Comparison of ENCODE assay signal across 28 cellular contexts in the genomic region with DNA sequence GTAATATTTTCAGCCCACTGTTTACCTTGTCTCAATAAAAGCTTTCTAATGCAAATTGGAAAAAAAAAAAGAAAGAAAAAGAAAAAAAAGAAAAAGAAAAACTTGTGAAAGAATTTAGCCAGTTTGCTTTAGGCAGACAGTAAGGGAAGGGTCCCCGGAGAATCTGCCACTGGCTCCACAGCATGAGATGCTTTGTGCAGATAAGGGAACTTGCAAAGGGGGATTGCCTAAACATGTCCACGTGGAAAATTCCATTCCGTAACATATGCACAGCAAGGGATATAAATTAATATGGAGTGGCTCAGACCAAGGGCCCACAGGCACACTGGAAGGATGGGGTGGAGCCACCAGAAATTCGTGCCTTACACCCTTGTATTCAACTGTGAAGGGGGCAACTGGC.
"Had no signal": no experiment of that assay in that cellular context is flagged by ENCODE, and none has a peak within 500 bp of the region (broad histone marks: within the 10 kb centered on the region; RNA-seq: fewer than 3 reads in every experiment).

No MANE protein-coding gene starts in this region.

- H3K4me1 ChIP-seq: colonic mucosa, gastroesophageal sphincter, stomach, thyroid gland had no signal

- H3K9me3 Mint-ChIP-seq: activated B cell treated with CpG ODN at 0.5 μM for 24 hours; activated T-cell treated with anti-CD3 and anti-CD28 coated beads, Interleukin-2, amount 50 U/mL, for 72 hours; immature natural killer cell; natural killer cell; stimulated activated memory B cell treated with anti-CD40 and anti-IgM and Interleukin-4, amounts not matched to agents 10 μg/mL and 1 μg/mL and 100 μg/mL, for 72 hours had no signal

- FAIRE-seq: small intestine had no signal

- H3K27me3 Mint-ChIP-seq: progenitor cell of endocrine pancreas had no signal

- DNase-seq: activated B cell treated with CpG ODN at 0.5 μM for 24 hours; activated CD4-positive, alpha-beta T cell treated with anti-CD3 and anti-CD28 coated beads, Interleukin-2, amount 50 U/mL, for 4 hours; activated naive CD4-positive, alpha-beta T cell; activated T-cell treated with anti-CD3 and anti-CD28 coated beads for 4 hours; activated T-cell treated with anti-CD3 and anti-CD28 coated beads, Interleukin-2, amount 50 U/mL, for 72 hours; aorta; cerebellar nuclear complex; colonic mucosa; effector CD8-positive, alpha-beta T cell; erythroblast; hypothalamus; immature natural killer cell; natural killer cell; small intestine; stimulated activated CD4-positive, alpha-beta T cell treated with anti-CD3 and anti-CD28 coated beads, Interleukin-1b, Interleukin-23, amount 100 ng/mL, for 48 hours; stimulated activated CD4-positive, alpha-beta T cell treated with anti-CD3 and anti-CD28 coated beads, Interleukin-4, amount 100 ng/mL, for 4 hours; stimulated activated CD8-positive, alpha-beta memory T cell treated with anti-CD3 and anti-CD28 coated beads, Interleukin-4, amount 100 ng/mL, for 48 hours; stomach; T-helper 2 cell; thyroid gland had no signal

- H3K4me3 Mint-ChIP-seq: activated B cell treated with CpG ODN at 0.5 μM for 24 hours; activated naive CD8-positive, alpha-beta T cell; activated T-cell treated with anti-CD3 and anti-CD28 coated beads, Interleukin-2, amount 50 U/mL, for 72 hours; brain; immature natural killer cell; natural killer cell; stimulated activated memory B cell treated with anti-CD40 and anti-IgM and Interleukin-4, amounts not matched to agents 10 μg/mL and 1 μg/mL and 100 μg/mL, for 72 hours had no signal

- H3K36me3 Mint-ChIP-seq: activated naive CD8-positive, alpha-beta T cell; brain; immature natural killer cell; natural killer cell; stimulated activated memory B cell treated with anti-CD40 and anti-IgM and Interleukin-4, amounts not matched to agents 10 μg/mL and 1 μg/mL and 100 μg/mL, for 72 hours had no signal

- H3K4me1 Mint-ChIP-seq: activated B cell treated with CpG ODN at 0.5 μM for 24 hours; immature natural killer cell; natural killer cell; stimulated activated memory B cell treated with anti-CD40 and anti-IgM and Interleukin-4, amounts not matched to agents 10 μg/mL and 1 μg/mL and 100 μg/mL, for 72 hours had no signal

- H3K36me3 ChIP-seq: cardiac muscle cell, colonic mucosa, gastroesophageal sphincter, neutrophil, stomach, thyroid gland had no signal

- H3K4me3 ChIP-seq: cardiac muscle cell, colonic mucosa, gastroesophageal sphincter, stomach, thyroid gland had no signal

- H3K27ac Mint-ChIP-seq: activated B cell treated with CpG ODN at 0.5 μM for 24 hours; activated naive CD8-positive, alpha-beta T cell; activated T-cell treated with anti-CD3 and anti-CD28 coated beads, Interleukin-2, amount 50 U/mL, for 72 hours; brain; immature natural killer cell; natural killer cell; progenitor cell of endocrine pancreas; stimulated activated memory B cell treated with anti-CD40 and anti-IgM and Interleukin-4, amounts not matched to agents 10 μg/mL and 1 μg/mL and 100 μg/mL, for 72 hours had no signal

- H3K27me3 ChIP-seq: cardiac muscle cell, colonic mucosa, gastroesophageal sphincter, neutrophil, stomach, thyroid gland had no signal

- H3K27ac ChIP-seq: cardiac muscle cell, colonic mucosa, gastroesophageal sphincter, neutrophil, stomach, thyroid gland had no signal

- ATAC-seq: activated T-cell treated with anti-CD3 and anti-CD28 coated beads, Interleukin-2, amount 50 U/mL, for 72 hours; gastroesophageal sphincter; natural killer cell; sciatic nerve; stimulated activated memory B cell treated with anti-CD40 and anti-IgM and Interleukin-4, amounts not matched to agents 10 μg/mL and 1 μg/mL and 100 μg/mL, for 72 hours had no signal

- H3K9me3 ChIP-seq: colonic mucosa, gastroesophageal sphincter, neutrophil, stomach, thyroid gland had no signal
